1 cellular context compared by ENCODE assay signal in the genomic region with DNA sequence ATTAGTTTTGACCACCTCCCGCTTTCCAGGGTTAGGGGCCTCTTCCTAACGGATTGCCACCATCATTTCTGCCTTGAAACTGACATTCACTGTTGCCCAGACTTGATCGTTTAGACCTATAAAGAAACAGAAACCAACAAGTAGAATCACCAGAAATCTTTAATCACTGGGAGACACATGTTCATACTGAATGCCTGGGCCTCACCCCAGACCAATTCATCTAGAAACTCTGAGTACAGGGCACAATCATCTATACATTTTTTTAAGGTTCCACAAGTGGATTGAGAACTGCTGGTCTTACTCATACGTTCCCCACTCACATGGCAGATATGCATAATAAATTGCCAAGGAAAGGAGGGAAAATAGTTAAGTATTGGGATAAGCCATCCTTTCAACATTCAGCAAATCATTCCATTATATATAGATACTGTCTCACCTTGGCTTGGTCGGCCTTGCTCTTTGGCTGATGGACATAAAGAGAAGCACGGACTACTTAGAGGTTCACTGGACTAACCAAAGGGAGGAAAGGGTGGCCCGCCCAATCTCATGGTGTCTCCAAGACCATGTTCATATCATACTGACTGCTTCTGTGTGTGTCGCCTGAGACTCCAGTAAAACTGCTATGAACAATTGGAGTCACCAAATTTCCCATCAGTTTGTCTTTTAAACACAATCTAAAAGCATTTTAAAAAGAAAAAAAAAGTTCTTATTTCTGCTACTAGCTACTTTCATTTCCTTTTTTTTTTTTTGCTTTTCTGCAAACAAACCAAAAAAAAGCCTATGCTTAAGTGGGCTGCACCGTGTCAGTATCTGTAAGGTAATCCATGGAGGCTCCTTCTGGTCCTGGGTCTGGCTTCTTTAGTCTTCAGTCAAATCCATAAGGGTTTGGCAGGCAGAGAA.
TF ChIP-seq lines count a peak whose summit lies in the region.

No MANE protein-coding gene starts in this region.

TF ChIP-seq in SK-N-SH treated with all-trans-retinoic acid at 6 μM for 48 hours, 23 proteins besides CTCF, POLR2A, EP300 and RAD21 (continued from another document):
- TF ChIP-seq, protein P1, sequence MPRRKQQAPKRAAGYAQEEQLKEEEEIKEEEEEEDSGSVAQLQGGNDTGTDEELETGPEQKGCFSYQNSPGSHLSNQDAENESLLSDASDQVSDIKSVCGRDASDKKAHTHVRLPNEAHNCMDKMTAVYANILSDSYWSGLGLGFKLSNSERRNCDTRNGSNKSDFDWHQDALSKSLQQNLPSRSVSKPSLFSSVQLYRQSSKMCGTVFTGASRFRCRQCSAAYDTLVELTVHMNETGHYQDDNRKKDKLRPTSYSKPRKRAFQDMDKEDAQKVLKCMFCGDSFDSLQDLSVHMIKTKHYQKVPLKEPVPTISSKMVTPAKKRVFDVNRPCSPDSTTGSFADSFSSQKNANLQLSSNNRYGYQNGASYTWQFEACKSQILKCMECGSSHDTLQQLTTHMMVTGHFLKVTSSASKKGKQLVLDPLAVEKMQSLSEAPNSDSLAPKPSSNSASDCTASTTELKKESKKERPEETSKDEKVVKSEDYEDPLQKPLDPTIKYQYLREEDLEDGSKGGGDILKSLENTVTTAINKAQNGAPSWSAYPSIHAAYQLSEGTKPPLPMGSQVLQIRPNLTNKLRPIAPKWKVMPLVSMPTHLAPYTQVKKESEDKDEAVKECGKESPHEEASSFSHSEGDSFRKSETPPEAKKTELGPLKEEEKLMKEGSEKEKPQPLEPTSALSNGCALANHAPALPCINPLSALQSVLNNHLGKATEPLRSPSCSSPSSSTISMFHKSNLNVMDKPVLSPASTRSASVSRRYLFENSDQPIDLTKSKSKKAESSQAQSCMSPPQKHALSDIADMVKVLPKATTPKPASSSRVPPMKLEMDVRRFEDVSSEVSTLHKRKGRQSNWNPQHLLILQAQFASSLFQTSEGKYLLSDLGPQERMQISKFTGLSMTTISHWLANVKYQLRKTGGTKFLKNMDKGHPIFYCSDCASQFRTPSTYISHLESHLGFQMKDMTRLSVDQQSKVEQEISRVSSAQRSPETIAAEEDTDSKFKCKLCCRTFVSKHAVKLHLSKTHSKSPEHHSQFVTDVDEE (CRISPR knock-in tag; IDR thresholded peaks at IDR 0.05): no peak
- TF ChIP-seq ZNF8 (CRISPR knock-in tag; IDR thresholded peaks at IDR 0.05) (no peak), OSR1 (CRISPR knock-in tag; IDR thresholded peaks at IDR 0.05) (no peak), ZNF565 (CRISPR knock-in tag; conservative IDR thresholded peaks at IDR 0.05; ENCODE audit: low read depth) (no peak), PPARA (CRISPR knock-in tag; IDR thresholded peaks at IDR 0.05; ENCODE audit: borderline replicate concordance) (no peak), RARB (CRISPR knock-in tag; IDR thresholded peaks at IDR 0.05) (no peak), ISL1 (CRISPR knock-in tag; IDR thresholded peaks at IDR 0.05) (no peak), SNAI2 (CRISPR knock-in tag; IDR thresholded peaks at IDR 0.05) (no peak)
- TF ChIP-seq, protein P2, sequence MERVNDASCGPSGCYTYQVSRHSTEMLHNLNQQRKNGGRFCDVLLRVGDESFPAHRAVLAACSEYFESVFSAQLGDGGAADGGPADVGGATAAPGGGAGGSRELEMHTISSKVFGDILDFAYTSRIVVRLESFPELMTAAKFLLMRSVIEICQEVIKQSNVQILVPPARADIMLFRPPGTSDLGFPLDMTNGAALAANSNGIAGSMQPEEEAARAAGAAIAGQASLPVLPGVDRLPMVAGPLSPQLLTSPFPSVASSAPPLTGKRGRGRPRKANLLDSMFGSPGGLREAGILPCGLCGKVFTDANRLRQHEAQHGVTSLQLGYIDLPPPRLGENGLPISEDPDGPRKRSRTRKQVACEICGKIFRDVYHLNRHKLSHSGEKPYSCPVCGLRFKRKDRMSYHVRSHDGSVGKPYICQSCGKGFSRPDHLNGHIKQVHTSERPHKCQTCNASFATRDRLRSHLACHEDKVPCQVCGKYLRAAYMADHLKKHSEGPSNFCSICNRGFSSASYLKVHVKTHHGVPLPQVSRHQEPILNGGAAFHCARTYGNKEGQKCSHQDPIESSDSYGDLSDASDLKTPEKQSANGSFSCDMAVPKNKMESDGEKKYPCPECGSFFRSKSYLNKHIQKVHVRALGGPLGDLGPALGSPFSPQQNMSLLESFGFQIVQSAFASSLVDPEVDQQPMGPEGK (CRISPR knock-in tag; IDR thresholded peaks at IDR 0.05; ENCODE audit: borderline replicate concordance): no peak
TF ChIP-seq in SK-N-SH treated with all-trans-retinoic acid at 6 μM for 48 hours: peak in this region for 0.
